In genomic region chr22:20572132-20572802, GRCh38 we compare ENCODE assay signal across 1 cellular context.
TF ChIP-seq lines count a peak whose summit lies in the region.

No MANE protein-coding gene starts in this region.

TF ChIP-seq in K562, 482 proteins besides CTCF, POLR2A, EP300 and RAD21 (continued from another document and continues in another):
- TF ChIP-seq, protein P1, sequence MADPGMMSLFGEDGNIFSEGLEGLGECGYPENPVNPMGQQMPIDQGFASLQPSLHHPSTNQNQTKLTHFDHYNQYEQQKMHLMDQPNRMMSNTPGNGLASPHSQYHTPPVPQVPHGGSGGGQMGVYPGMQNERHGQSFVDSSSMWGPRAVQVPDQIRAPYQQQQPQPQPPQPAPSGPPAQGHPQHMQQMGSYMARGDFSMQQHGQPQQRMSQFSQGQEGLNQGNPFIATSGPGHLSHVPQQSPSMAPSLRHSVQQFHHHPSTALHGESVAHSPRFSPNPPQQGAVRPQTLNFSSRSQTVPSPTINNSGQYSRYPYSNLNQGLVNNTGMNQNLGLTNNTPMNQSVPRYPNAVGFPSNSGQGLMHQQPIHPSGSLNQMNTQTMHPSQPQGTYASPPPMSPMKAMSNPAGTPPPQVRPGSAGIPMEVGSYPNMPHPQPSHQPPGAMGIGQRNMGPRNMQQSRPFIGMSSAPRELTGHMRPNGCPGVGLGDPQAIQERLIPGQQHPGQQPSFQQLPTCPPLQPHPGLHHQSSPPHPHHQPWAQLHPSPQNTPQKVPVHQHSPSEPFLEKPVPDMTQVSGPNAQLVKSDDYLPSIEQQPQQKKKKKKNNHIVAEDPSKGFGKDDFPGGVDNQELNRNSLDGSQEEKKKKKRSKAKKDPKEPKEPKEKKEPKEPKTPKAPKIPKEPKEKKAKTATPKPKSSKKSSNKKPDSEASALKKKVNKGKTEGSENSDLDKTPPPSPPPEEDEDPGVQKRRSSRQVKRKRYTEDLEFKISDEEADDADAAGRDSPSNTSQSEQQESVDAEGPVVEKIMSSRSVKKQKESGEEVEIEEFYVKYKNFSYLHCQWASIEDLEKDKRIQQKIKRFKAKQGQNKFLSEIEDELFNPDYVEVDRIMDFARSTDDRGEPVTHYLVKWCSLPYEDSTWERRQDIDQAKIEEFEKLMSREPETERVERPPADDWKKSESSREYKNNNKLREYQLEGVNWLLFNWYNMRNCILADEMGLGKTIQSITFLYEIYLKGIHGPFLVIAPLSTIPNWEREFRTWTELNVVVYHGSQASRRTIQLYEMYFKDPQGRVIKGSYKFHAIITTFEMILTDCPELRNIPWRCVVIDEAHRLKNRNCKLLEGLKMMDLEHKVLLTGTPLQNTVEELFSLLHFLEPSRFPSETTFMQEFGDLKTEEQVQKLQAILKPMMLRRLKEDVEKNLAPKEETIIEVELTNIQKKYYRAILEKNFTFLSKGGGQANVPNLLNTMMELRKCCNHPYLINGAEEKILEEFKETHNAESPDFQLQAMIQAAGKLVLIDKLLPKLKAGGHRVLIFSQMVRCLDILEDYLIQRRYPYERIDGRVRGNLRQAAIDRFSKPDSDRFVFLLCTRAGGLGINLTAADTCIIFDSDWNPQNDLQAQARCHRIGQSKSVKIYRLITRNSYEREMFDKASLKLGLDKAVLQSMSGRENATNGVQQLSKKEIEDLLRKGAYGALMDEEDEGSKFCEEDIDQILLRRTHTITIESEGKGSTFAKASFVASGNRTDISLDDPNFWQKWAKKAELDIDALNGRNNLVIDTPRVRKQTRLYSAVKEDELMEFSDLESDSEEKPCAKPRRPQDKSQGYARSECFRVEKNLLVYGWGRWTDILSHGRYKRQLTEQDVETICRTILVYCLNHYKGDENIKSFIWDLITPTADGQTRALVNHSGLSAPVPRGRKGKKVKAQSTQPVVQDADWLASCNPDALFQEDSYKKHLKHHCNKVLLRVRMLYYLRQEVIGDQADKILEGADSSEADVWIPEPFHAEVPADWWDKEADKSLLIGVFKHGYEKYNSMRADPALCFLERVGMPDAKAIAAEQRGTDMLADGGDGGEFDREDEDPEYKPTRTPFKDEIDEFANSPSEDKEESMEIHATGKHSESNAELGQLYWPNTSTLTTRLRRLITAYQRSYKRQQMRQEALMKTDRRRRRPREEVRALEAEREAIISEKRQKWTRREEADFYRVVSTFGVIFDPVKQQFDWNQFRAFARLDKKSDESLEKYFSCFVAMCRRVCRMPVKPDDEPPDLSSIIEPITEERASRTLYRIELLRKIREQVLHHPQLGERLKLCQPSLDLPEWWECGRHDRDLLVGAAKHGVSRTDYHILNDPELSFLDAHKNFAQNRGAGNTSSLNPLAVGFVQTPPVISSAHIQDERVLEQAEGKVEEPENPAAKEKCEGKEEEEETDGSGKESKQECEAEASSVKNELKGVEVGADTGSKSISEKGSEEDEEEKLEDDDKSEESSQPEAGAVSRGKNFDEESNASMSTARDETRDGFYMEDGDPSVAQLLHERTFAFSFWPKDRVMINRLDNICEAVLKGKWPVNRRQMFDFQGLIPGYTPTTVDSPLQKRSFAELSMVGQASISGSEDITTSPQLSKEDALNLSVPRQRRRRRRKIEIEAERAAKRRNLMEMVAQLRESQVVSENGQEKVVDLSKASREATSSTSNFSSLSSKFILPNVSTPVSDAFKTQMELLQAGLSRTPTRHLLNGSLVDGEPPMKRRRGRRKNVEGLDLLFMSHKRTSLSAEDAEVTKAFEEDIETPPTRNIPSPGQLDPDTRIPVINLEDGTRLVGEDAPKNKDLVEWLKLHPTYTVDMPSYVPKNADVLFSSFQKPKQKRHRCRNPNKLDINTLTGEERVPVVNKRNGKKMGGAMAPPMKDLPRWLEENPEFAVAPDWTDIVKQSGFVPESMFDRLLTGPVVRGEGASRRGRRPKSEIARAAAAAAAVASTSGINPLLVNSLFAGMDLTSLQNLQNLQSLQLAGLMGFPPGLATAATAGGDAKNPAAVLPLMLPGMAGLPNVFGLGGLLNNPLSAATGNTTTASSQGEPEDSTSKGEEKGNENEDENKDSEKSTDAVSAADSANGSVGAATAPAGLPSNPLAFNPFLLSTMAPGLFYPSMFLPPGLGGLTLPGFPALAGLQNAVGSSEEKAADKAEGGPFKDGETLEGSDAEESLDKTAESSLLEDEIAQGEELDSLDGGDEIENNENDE (IDR thresholded peaks at IDR 0.05; ENCODE audit: low read depth, low read length): no peak
- TF ChIP-seq NCOR1 (IDR thresholded peaks at IDR 0.05) (no peak), SLC30A9 (CRISPR knock-in tag; IDR thresholded peaks at IDR 0.05) (no peak), ZNF354B (CRISPR knock-in tag; IDR thresholded peaks at IDR 0.05) (no peak), ZNF3 (CRISPR knock-in tag; IDR thresholded peaks at IDR 0.05) (no peak), MYC (IDR thresholded peaks at IDR 0.05; ENCODE audit: low read depth, low read length) (no peak), MYC (CRISPR knock-in tag; IDR thresholded peaks at IDR 0.05; ENCODE audit: borderline replicate concordance, low read depth) (no peak), NFXL1 (CRISPR knock-in tag; IDR thresholded peaks at IDR 0.05) (no peak), NFE2L1 (tag; IDR thresholded peaks at IDR 0.05; ENCODE audit: borderline replicate concordance, low read depth) (no peak), ZNF445 (CRISPR knock-in tag; IDR thresholded peaks at IDR 0.05; ENCODE audit: low read depth) (no peak), NR2F6 (CRISPR knock-in tag; IDR thresholded peaks at IDR 0.05) (no peak), SMAD2 (IDR thresholded peaks at IDR 0.05; ENCODE audit: low read depth, low read length) (no peak), NKRF (IDR thresholded peaks at IDR 0.05; ENCODE audit: borderline replicate concordance) (no peak), ZNF23 (CRISPR knock-in tag; IDR thresholded peaks at IDR 0.05) (no peak), KDM1A (IDR thresholded peaks at IDR 0.05) (no peak), ZNF778 (CRISPR knock-in tag; IDR thresholded peaks at IDR 0.05) (no peak), ZMIZ1 (IDR thresholded peaks at IDR 0.05; ENCODE audit: low read depth in 2 of 2, low read length in 2 of 2) (no peak), L3MBTL2 (IDR thresholded peaks at IDR 0.05) (no peak), ZFP30 (CRISPR knock-in tag; IDR thresholded peaks at IDR 0.05; ENCODE audit: borderline replicate concordance) (no peak), FOXA3 (CRISPR knock-in tag; conservative IDR thresholded peaks at IDR 0.05 in 1 of 2, IDR thresholded peaks at IDR 0.05 in 1 of 2) (peak in 1 of 2 experiments; percentile 46; a peak in 1 of 4 replicates), HDAC1 (IDR thresholded peaks at IDR 0.05) (no peak), ZNF282 (CRISPR knock-in tag; IDR thresholded peaks at IDR 0.05) (no peak), STAT5B (CRISPR knock-in tag; IDR thresholded peaks at IDR 0.05) (no peak), NCOA6 (IDR thresholded peaks at IDR 0.05) (no peak), SIX5 (IDR thresholded peaks at IDR 0.05; ENCODE audit: borderline replicate concordance in 1 of 2, insufficient read depth in 1 of 2, low read depth in 1 of 2, low read length in 2 of 2) (0 out of 4 replicates have a peak, but pooled peaks of 1 of the 2 experiments have one; percentile 1), USF2 (CRISPR knock-in tag; IDR thresholded peaks at IDR 0.05) (no peak), ADNP (tag; IDR thresholded peaks at IDR 0.05) (no peak)
- TF ChIP-seq, protein P2, sequence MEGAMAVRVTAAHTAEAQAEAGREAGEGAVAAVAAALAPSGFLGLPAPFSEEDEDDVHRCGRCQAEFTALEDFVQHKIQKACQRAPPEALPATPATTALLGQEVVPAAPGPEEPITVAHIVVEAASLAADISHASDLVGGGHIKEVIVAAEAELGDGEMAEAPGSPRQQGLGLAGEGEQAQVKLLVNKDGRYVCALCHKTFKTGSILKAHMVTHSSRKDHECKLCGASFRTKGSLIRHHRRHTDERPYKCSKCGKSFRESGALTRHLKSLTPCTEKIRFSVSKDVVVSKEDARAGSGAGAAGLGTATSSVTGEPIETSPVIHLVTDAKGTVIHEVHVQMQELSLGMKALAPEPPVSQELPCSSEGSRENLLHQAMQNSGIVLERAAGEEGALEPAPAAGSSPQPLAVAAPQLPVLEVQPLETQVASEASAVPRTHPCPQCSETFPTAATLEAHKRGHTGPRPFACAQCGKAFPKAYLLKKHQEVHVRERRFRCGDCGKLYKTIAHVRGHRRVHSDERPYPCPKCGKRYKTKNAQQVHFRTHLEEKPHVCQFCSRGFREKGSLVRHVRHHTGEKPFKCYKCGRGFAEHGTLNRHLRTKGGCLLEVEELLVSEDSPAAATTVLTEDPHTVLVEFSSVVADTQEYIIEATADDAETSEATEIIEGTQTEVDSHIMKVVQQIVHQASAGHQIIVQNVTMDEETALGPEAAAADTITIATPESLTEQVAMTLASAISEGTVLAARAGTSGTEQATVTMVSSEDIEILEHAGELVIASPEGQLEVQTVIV (CRISPR knock-in tag; IDR thresholded peaks at IDR 0.05; ENCODE audit: borderline replicate concordance): no peak
- TF ChIP-seq, protein P3, sequence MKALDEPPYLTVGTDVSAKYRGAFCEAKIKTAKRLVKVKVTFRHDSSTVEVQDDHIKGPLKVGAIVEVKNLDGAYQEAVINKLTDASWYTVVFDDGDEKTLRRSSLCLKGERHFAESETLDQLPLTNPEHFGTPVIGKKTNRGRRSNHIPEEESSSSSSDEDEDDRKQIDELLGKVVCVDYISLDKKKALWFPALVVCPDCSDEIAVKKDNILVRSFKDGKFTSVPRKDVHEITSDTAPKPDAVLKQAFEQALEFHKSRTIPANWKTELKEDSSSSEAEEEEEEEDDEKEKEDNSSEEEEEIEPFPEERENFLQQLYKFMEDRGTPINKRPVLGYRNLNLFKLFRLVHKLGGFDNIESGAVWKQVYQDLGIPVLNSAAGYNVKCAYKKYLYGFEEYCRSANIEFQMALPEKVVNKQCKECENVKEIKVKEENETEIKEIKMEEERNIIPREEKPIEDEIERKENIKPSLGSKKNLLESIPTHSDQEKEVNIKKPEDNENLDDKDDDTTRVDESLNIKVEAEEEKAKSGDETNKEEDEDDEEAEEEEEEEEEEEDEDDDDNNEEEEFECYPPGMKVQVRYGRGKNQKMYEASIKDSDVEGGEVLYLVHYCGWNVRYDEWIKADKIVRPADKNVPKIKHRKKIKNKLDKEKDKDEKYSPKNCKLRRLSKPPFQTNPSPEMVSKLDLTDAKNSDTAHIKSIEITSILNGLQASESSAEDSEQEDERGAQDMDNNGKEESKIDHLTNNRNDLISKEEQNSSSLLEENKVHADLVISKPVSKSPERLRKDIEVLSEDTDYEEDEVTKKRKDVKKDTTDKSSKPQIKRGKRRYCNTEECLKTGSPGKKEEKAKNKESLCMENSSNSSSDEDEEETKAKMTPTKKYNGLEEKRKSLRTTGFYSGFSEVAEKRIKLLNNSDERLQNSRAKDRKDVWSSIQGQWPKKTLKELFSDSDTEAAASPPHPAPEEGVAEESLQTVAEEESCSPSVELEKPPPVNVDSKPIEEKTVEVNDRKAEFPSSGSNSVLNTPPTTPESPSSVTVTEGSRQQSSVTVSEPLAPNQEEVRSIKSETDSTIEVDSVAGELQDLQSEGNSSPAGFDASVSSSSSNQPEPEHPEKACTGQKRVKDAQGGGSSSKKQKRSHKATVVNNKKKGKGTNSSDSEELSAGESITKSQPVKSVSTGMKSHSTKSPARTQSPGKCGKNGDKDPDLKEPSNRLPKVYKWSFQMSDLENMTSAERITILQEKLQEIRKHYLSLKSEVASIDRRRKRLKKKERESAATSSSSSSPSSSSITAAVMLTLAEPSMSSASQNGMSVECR (CRISPR knock-in tag; IDR thresholded peaks at IDR 0.05): peak; percentile 64; the same call in 1 of the 2 replicates
- TF ChIP-seq, protein P4, sequence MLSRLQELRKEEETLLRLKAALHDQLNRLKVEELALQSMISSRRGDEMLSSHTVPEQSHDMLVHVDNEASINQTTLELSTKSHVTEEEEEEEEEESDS (CRISPR knock-in tag; IDR thresholded peaks at IDR 0.05): no peak
